18 cellular contexts compared by ENCODE assay signal in the genomic region with DNA sequence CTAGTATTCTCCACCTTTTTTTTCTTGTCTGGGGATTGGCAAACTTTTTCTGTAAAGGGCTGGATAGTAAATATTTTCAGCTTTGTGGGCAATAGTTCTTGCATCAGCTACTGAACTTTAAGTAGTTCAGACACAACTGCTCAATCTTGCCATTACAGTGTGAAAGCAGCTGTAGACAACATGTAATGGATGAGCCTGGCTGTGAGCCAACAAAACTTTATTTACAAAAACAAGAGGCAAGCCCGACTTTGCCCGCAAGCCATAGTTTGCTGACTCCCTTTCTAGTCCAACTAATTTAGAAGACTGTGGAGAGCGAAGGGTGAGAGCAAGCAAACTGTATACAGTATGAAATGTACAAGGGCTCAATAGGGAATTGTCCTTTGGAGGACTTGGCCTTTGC. TPM values are rescaled to one million over a fixed set of nuclear protein-coding genes. Genes with fewer than 3 reads are reported as not detected.
A peak's percentile ranks its signal among the peaks of the same experiment; 100 is the strongest.
DNase-seq lines count a peak whose midpoint lies in the region; ATAC-seq, FAIRE-seq and TF ChIP-seq lines count a peak whose summit lies in the region.
"Had no signal": no experiment of that assay in that cellular context is flagged by ENCODE, and none has a peak within 500 bp of the region (broad histone marks: within the 10 kb centered on the region; RNA-seq: fewer than 3 reads in every experiment).

No MANE protein-coding gene starts in this region.

- ATAC-seq in HepG2, result no peak
- no peak for ATAC-seq in right lobe of liver
- ATAC-seq: PC-3 had no signal

- H3K79me2 ChIP-seq in HepG2 (ENCODE audit: insufficient read depth, low read length), result no peaks in the 10 kb centered on the region

- in situ Hi-C loops in HepG2 (cut with HindIII; ENCODE audit: extremely low pct_ligation_motif_present, low pct_unique_long_range_greater_than_20kb), result no loop called here

- CTCF ChIA-PET in HepG2 (lab: Yijun Ruan, JAX; ENCODE audit: low intra/inter-chr PET ratio, low total read pairs), result no interaction called here

- H3K36me3 ChIP-seq in HepG2 (replicated peaks in 1 of 2; ENCODE audit: control insufficient read depth in 1 of 2, insufficient read depth in 2 of 2, low read length in 2 of 2) (no peaks in the 10 kb centered on the region), right lobe of liver (no peaks in the 10 kb centered on the region), MG63 (no peaks in the 10 kb centered on the region)

- TF ChIP-seq EP300 in HepG2 (IDR thresholded peaks at IDR 0.05; ENCODE audit: low read depth in 2 of 2, low read length in 2 of 2) (no peak), HepG2 (CRISPR knock-in tag; IDR thresholded peaks at IDR 0.05; ENCODE audit: borderline replicate concordance) (no peak)

- H3K9ac ChIP-seq in HepG2 (ENCODE audit: insufficient read depth, low read depth, low read length), result no peak overlapping the region
- H3K9ac ChIP-seq: GM23248, KMS-11, SK-N-SH had no signal

- FAIRE-seq in HepG2 (lab: Jason Lieb, UNC), result no peak

- peaks cover 0 to 6% of the 10 kb centered on the region in 2 experiments; a peak in 2 of 5 replicates for H3K27me3 ChIP-seq in HepG2 (ENCODE audit: control insufficient read depth in 1 of 2, insufficient read depth in 2 of 2, low read length in 2 of 2)
- H3K27me3 ChIP-seq in right lobe of liver, result peaks cover 0 to 4% of the 10 kb centered on the region in 2 donors
- H3K27me3 ChIP-seq in MG63, result no peaks in the 10 kb centered on the region

- H3K4me1 ChIP-seq in HepG2 (ENCODE audit: insufficient read depth, low read length) (no peaks in the 10 kb centered on the region), right lobe of liver (no peaks in the 10 kb centered on the region)

- TF ChIP-seq CTCF in HepG2 (CRISPR knock-in tag; IDR thresholded peaks at IDR 0.05) (no peak), right lobe of liver (IDR thresholded peaks at IDR 0.05) (no peak), fibroblast of villous mesenchyme (IDR thresholded peaks at IDR 0.05; ENCODE audit: insufficient read depth, low read depth, low read length) (no peak)

- DNase-seq in HepG2 (ENCODE audit: low spot score), result no peak
- DNase-seq in right lobe of liver, result no peak
- DNase-seq in NCI-H2171 treated with DMSO at 0.1 percent for 48 hours (lab: John Stamatoyannopoulos, UW), result peak; percentile 60
- peak; percentile 15 for DNase-seq in fibroblast of villous mesenchyme (ENCODE audit: low read depth)
- no peak for DNase-seq in NCI-H1048 (lab: John Stamatoyannopoulos, UW)
- DNase-seq in MG63, result no peak
- DNase-seq in putamen (ENCODE audit: low spot score), result no peak
- DNase-seq: ACHN; CD4-positive, alpha-beta T cell; GM23248; MM.1S; NCI-H1436; NCI-H2029 treated with DMSO at 0.1 percent for 48 hours; NCI-H446; NK-92 treated with Interleukin-12 subunit alpha and Interleukin-12 subunit beta, amount 100 ng/mL, for 24 hours; PC-3; SK-N-SH had no signal

- H4K20me1 ChIP-seq in HepG2 (ENCODE audit: insufficient read depth, low read length), result no peaks in the 10 kb centered on the region

- intact Hi-C loops in HepG2 (cut with micrococcal nuclease; ENCODE audit: unreplicated experiment) (no loop called here), right lobe of liver (cut with DNase I) (no loop called here)

- H3K4me3 ChIP-seq in HepG2 (replicated peaks in 1 of 3; ENCODE audit: insufficient read depth in 1 of 3, low read depth in 2 of 3, low read length in 3 of 3) (no peak overlapping the region), right lobe of liver (no peak overlapping the region), fibroblast of villous mesenchyme (ENCODE audit: low read depth, low read length) (no peak overlapping the region), MG63 (no peak overlapping the region)
- H3K4me3 ChIP-seq: GM23248 had no signal

- H2AFZ ChIP-seq in HepG2 (ENCODE audit: low read length), result no peak overlapping the region
- H2AFZ ChIP-seq: GM23248 had no signal

- H3K27ac ChIP-seq in HepG2 (ENCODE audit: extremely low read length, insufficient read depth, low read length) (no peak overlapping the region), right lobe of liver (no peak overlapping the region)
- H3K27ac ChIP-seq: GM23248, KMS-11 had no signal

- TF ChIP-seq RAD21 in HepG2 (CRISPR knock-in tag; IDR thresholded peaks at IDR 0.05), result no peak

- TF ChIP-seq POLR2A in HepG2 (IDR thresholded peaks at IDR 0.05; ENCODE audit: insufficient read depth in 1 of 2, low read depth in 2 of 2, low read length in 2 of 2) (no peak), right lobe of liver (IDR thresholded peaks at IDR 0.05) (no peak)

- no peak overlapping the region for H3K4me2 ChIP-seq in HepG2 (ENCODE audit: low read depth, low read length)
- H3K4me2 ChIP-seq: KMS-11, SK-N-SH had no signal

- POLR2A ChIA-PET in HepG2 (lab: Yijun Ruan, JAX), result no interaction called here

- BruUV-seq in HepG2 (replicated peaks; lab: Mats Ljungman, UMichigan), result no TSS peak

- WGBS in HepG2 (ENCODE audit: low lambda C conversion rate), result 3% methylated on average over 3 of the region's 3 CpGs
- 73% methylated on average over 3 of the region's 3 CpGs for WGBS in right lobe of liver (ENCODE audit: insufficient coverage, low coverage, low lambda C conversion rate, missing lambda C conversion rate)

- no peaks in the 10 kb centered on the region for H3K9me3 ChIP-seq in HepG2 (ENCODE audit: low read length)
- no peaks in the 10 kb centered on the region for H3K9me3 ChIP-seq in right lobe of liver
- H3K9me3 ChIP-seq in MG63, result no peaks in the 10 kb centered on the region
- H3K9me3 ChIP-seq: SK-N-SH had no signal

RNA-seq across cellular contexts. Expression of gene FRMD4B, which starts 6.2 kb away (rescaled TPM):
- 3.3 and 4.4 TPM in 2 replicates for total RNA-seq in HepG2 (2016; rRNA removed; fragmentation: Illumina TruSeq; extraction: Trizol)
- 0.09 and 0.40 TPM in 2 replicates for total RNA-seq in HepG2 (2016; cell fraction: cytosol; rRNA removed; fragmentation: Illumina TruSeq; extraction: Trizol; ENCODE audit: low read depth)
- total RNA-seq in HepG2 (2016; cell fraction: insoluble cytoplasmic fraction; rRNA removed; fragmentation: Illumina TruSeq; extraction: Trizol), result 2.1 and 3.5 TPM in 2 replicates
- total RNA-seq in HepG2 (2016; cell fraction: membrane; rRNA removed; fragmentation: Illumina TruSeq; extraction: Trizol), result 0.93 and 1.0 TPM in 2 replicates
- 3.7 and 5.7 TPM in 2 replicates for total RNA-seq in HepG2 (2016; cell fraction: nucleus; rRNA removed; fragmentation: Illumina TruSeq; extraction: Trizol)
- polyA plus RNA-seq in HepG2 (2011; rRNA removed), result 2.4 and 3.0 TPM in 2 replicates
- polyA plus RNA-seq in HepG2 (2011; cell fraction: cytosol; rRNA removed), result 2.7 and 2.9 TPM in 2 replicates
- 3.7 and 4.1 TPM in 2 replicates for polyA plus RNA-seq in HepG2 (2011; cell fraction: nucleus; rRNA removed)
- polyA plus RNA-seq in HepG2 (2012), result 1.4 and 1.6 TPM in 2 replicates
- polyA plus RNA-seq in HepG2 (2016; cell fraction: cytosol; fragmentation: Illumina TruSeq; extraction: Trizol; ENCODE audit: low read depth), result 0.03 and 0.06 TPM in 2 replicates
- 1.5 and 2.2 TPM in 2 replicates for polyA plus RNA-seq in HepG2 (2016; cell fraction: insoluble cytoplasmic fraction; fragmentation: Illumina TruSeq; extraction: Trizol; ENCODE audit: low read depth)
- polyA plus RNA-seq in HepG2 (2016; cell fraction: membrane; fragmentation: Illumina TruSeq; extraction: Trizol; ENCODE audit: low read depth), result 0.22 and 0.40 TPM in 2 replicates
- 1.4 and 2.1 TPM in 2 replicates for polyA plus RNA-seq in HepG2 (2016; cell fraction: nucleus; fragmentation: Illumina TruSeq; extraction: Trizol; ENCODE audit: insufficient read depth, low read depth)
- polyA minus RNA-seq in HepG2 (2011; rRNA and poly(A)+ RNA removed; ENCODE audit: low replicate concordance), result 4.1 and 6.9 TPM in 2 replicates
- 1.5 and 1.6 TPM in 2 replicates for polyA minus RNA-seq in HepG2 (2011; cell fraction: cytosol; rRNA and poly(A)+ RNA removed)
- polyA minus RNA-seq in HepG2 (2011; cell fraction: nucleus; rRNA and poly(A)+ RNA removed), result 21.3 and 23.2 TPM in 2 replicates
- total RNA-seq in right lobe of liver, result 10 to 100 TPM in 5 of 6 experiments, 1 to 10 TPM in 1; 9.2 to 21.0 (median 12.3) TPM
- total RNA-seq in fibroblast of villous mesenchyme, result under 0.01 TPM in 2 replicates
- 5.1 and 66.7 TPM in 2 replicates for total RNA-seq in MG63 (2014; rRNA removed; shearing (Covaris generic); ENCODE audit: low replicate concordance)
- total RNA-seq: GM23248 had no signal
- polyA plus RNA-seq: GM23248 had no signal

Comparison
In these comparisons a context has a peak if more than half of its experiments do, and no peak if none do; other contexts are left out.
1. DNase-seq: peak in NCI-H2171 treated with DMSO at 0.1 percent for 48 hours (single experiment) and fibroblast of villous mesenchyme (single experiment); none in HepG2 (single experiment), right lobe of liver (0 of 3), NCI-H1048 (single experiment), MG63 (single experiment) and putamen (single experiment).